25 cellular contexts compared by ENCODE assay signal in the genomic region with DNA sequence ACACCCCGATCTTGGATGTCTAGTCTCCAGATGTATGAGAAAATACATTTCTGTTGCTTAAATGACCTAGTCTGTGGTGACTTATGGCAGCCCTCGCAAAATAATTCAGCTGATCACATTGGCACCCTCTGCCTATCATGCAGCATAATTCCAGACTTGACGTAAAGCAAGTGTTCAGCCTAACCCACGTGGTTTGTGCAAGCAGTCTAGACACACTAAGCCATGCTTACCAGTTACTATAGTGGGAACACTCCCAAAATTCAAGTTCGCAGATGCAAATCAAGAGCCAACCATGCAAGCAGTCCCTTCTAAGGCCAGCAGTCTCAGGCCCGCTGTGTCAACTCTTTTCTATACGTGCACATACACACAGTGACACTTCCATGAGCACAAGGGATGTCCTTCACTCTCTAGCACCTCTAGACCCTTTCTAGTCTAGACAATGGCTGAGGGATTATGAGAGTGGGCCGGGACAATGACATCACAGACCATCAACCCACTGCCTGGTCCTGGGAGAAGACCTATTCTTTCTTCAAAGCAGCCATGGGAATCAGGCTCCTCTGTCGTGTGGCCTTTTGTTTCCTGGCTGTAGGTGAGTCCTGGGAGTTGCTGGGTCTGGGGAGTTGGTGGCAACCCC. TPM values are rescaled to one million over a fixed set of nuclear protein-coding genes. Genes with fewer than 3 reads are reported as not detected.
DNase-seq lines count a peak whose midpoint lies in the region; ATAC-seq and TF ChIP-seq lines count a peak whose summit lies in the region.
"Had no signal": no experiment of that assay in that cellular context is flagged by ENCODE, and none has a peak within 500 bp of the region (broad histone marks: within the 10 kb centered on the region; RNA-seq: fewer than 3 reads in every experiment).

No MANE protein-coding gene starts in this region.

- no peak overlapping the region for H3K4me3 ChIP-seq in BLaER1
- no peak overlapping the region for H3K4me3 ChIP-seq in CD4-positive, alpha-beta memory T cell (ENCODE audit: low read length in 2 of 2)
- H3K4me3 ChIP-seq in effector memory CD4-positive, alpha-beta T cell (ENCODE audit: insufficient read depth, low read depth, low read length, poor library complexity, severe bottlenecking), result no peak overlapping the region
- H3K4me3 ChIP-seq in upper lobe of right lung, result no peak overlapping the region
- H3K4me3 ChIP-seq: ascending aorta, esophagus squamous epithelium, ovary, right lobe of liver, thoracic aorta had no signal

- peaks cover 61% of the 10 kb centered on the region for H3K4me1 ChIP-seq in BLaER1
- peaks cover 44% of the 10 kb centered on the region for H3K4me1 ChIP-seq in CD4-positive, alpha-beta memory T cell (ENCODE audit: insufficient read depth, low read length)
- peaks cover 9% of the 10 kb centered on the region for H3K4me1 ChIP-seq in effector memory CD4-positive, alpha-beta T cell (ENCODE audit: control insufficient read depth, insufficient read depth, low read length, poor library complexity, severe bottlenecking)
- no peaks in the 10 kb centered on the region for H3K4me1 ChIP-seq in upper lobe of right lung
- H3K4me1 ChIP-seq: ascending aorta, esophagus squamous epithelium, right lobe of liver had no signal

- H4K20me1 ChIP-seq in BLaER1, result no peaks in the 10 kb centered on the region

- POLR2A ChIA-PET in CD4-positive, alpha-beta memory T cell (lab: Charles Lee; ENCODE audit: partially characterized antibody), result interaction anchor here (0.7 to 2.5 kb wide), 2 partner anchors 78 to 90 kb away, joined by 3 to 13 read pairs; no protein-coding TSS in a partner anchor
- POLR2A ChIA-PET in activated CD4-positive, alpha-beta memory T cell treated with anti-CD3 and anti-CD28 coated beads, Interleukin-2, amount 10 ng/mL, durations not matched to agents 7 days and 5 days (lab: Charles Lee), result interaction anchor here (0.9 to 1.4 kb wide), 2 partner anchors 77 to 78 kb away, joined by 3 to 4 read pairs; no protein-coding TSS in a partner anchor

- H3K9me3 Mint-ChIP-seq in CD4-positive, alpha-beta memory T cell, result no peaks in the 10 kb centered on the region
- no peaks in the 10 kb centered on the region for H3K9me3 Mint-ChIP-seq in activated CD4-positive, alpha-beta memory T cell treated with anti-CD3 and anti-CD28 coated beads, Interleukin-2, amount 10 ng/mL, durations not matched to agents 7 days and 5 days

- H3K36me3 ChIP-seq in BLaER1 (no peaks in the 10 kb centered on the region), upper lobe of right lung (no peaks in the 10 kb centered on the region)
- no peaks in the 10 kb centered on the region for H3K36me3 ChIP-seq in CD4-positive, alpha-beta memory T cell (ENCODE audit: insufficient read depth, low read length)
- no peaks in the 10 kb centered on the region for H3K36me3 ChIP-seq in effector memory CD4-positive, alpha-beta T cell (ENCODE audit: control insufficient read depth, insufficient read depth, low read length)
- H3K36me3 ChIP-seq: ascending aorta, esophagus squamous epithelium, ovary, right lobe of liver, thoracic aorta had no signal

- TF ChIP-seq CTCF in upper lobe of right lung (IDR thresholded peaks at IDR 0.05), result no peak

- peak overlapping the region; percentile 61 to 80 (median 78) for H3K4me3 Mint-ChIP-seq in CD4-positive, alpha-beta memory T cell
- H3K4me3 Mint-ChIP-seq in activated CD4-positive, alpha-beta memory T cell treated with anti-CD3 and anti-CD28 coated beads, Interleukin-2, amount 10 ng/mL, durations not matched to agents 7 days and 5 days, result peak overlapping the region; percentile 36

- H3K27ac ChIP-seq in BLaER1 (peak overlapping the region; percentile 39; the same call in 1 of the 2 replicates), upper lobe of right lung (no peak overlapping the region)
- H3K27ac ChIP-seq in CD4-positive, alpha-beta memory T cell (ENCODE audit: low read depth, low read length), result peak overlapping the region; percentile 26
- peak overlapping the region; percentile 51 for H3K27ac ChIP-seq in effector memory CD4-positive, alpha-beta T cell (ENCODE audit: insufficient read depth, low read length, poor library complexity, severe bottlenecking)
- H3K27ac ChIP-seq: ascending aorta, esophagus squamous epithelium, ovary, right lobe of liver, thoracic aorta had no signal

- ATAC-seq in upper lobe of right lung, result no peak
- ATAC-seq in HG03039 (IDR thresholded peaks at IDR 0.05; ENCODE audit: unreplicated experiment), result no peak
- ATAC-seq in GM21528 (IDR thresholded peaks at IDR 0.05; ENCODE audit: low FRiP score, unreplicated experiment), result no peak
- ATAC-seq: PC-3, right lobe of liver had no signal

- H3K9me3 ChIP-seq in BLaER1 (no peaks in the 10 kb centered on the region), upper lobe of right lung (no peaks in the 10 kb centered on the region)
- no peaks in the 10 kb centered on the region for H3K9me3 ChIP-seq in CD4-positive, alpha-beta memory T cell (ENCODE audit: control insufficient read depth in 1 of 2, low read length in 2 of 2)
- no peaks in the 10 kb centered on the region for H3K9me3 ChIP-seq in effector memory CD4-positive, alpha-beta T cell (ENCODE audit: control insufficient read depth, low read length)
- H3K9me3 ChIP-seq: ascending aorta, esophagus squamous epithelium, ovary, right lobe of liver, thoracic aorta had no signal

- DNase-seq in CD4-positive, alpha-beta memory T cell, result peak in 1 of 5 donors; percentile 41
- no peak for DNase-seq in activated CD4-positive, alpha-beta memory T cell treated with anti-CD3 and anti-CD28 coated beads, Interleukin-2, amount 10 ng/mL, durations not matched to agents 7 days and 5 days
- DNase-seq in effector memory CD4-positive, alpha-beta T cell, result peak in 1 of 3 donors; percentile 1
- DNase-seq in upper lobe of right lung (no peak), NAMALWA (ENCODE audit: low spot score) (no peak)
- DNase-seq: activated CD4-positive, alpha-beta T cell treated with anti-CD3 and anti-CD28 coated beads, Interleukin-2, amount 50 U/mL, for 4 hours; COR-L47; DND-41; esophagus squamous epithelium; Karpas-422; kidney glomerular epithelial cell; mesenchymal stem cell; NCI-H1048; NCI-H2029; ovary; PC-3; right lobe of liver; SIG-M5; stimulated activated CD4-positive, alpha-beta T cell treated with anti-CD3 and anti-CD28 coated beads, Interleukin-15, amount 100 ng/mL, for 24 hours had no signal

- CTCF ChIA-PET in CD4-positive, alpha-beta memory T cell (lab: Charles Lee; ENCODE audit: partially characterized antibody), result no interaction called here
- CTCF ChIA-PET in activated CD4-positive, alpha-beta memory T cell treated with anti-CD3 and anti-CD28 coated beads, Interleukin-2, amount 10 ng/mL, durations not matched to agents 7 days and 5 days (lab: Charles Lee), result no interaction called here

- no peak overlapping the region for H3K9ac ChIP-seq in BLaER1

- peak overlapping the region; percentile 80 to 98 (median 88) for H3K27ac Mint-ChIP-seq in CD4-positive, alpha-beta memory T cell
- no peak overlapping the region for H3K27ac Mint-ChIP-seq in activated CD4-positive, alpha-beta memory T cell treated with anti-CD3 and anti-CD28 coated beads, Interleukin-2, amount 10 ng/mL, durations not matched to agents 7 days and 5 days

- H3K27me3 Mint-ChIP-seq in CD4-positive, alpha-beta memory T cell, result no peaks in the 10 kb centered on the region
- no peaks in the 10 kb centered on the region for H3K27me3 Mint-ChIP-seq in activated CD4-positive, alpha-beta memory T cell treated with anti-CD3 and anti-CD28 coated beads, Interleukin-2, amount 10 ng/mL, durations not matched to agents 7 days and 5 days

- H3K4me2 ChIP-seq in BLaER1, result peak overlapping the region; percentile 53

- no peaks in the 10 kb centered on the region for H3K27me3 ChIP-seq in BLaER1
- no peaks in the 10 kb centered on the region for H3K27me3 ChIP-seq in CD4-positive, alpha-beta memory T cell (ENCODE audit: insufficient read depth, low read length)
- H3K27me3 ChIP-seq in effector memory CD4-positive, alpha-beta T cell (replicated peaks; ENCODE audit: control insufficient read depth, insufficient read depth, low read length, poor library complexity, severe bottlenecking), result no peaks in the 10 kb centered on the region
- peaks cover 6% of the 10 kb centered on the region for H3K27me3 ChIP-seq in upper lobe of right lung
- H3K27me3 ChIP-seq: ascending aorta, esophagus squamous epithelium, ovary had no signal

- no peaks in the 10 kb centered on the region for H3K36me3 Mint-ChIP-seq in CD4-positive, alpha-beta memory T cell
- H3K36me3 Mint-ChIP-seq in activated CD4-positive, alpha-beta memory T cell treated with anti-CD3 and anti-CD28 coated beads, Interleukin-2, amount 10 ng/mL, durations not matched to agents 7 days and 5 days (ENCODE audit: low read depth), result no peaks in the 10 kb centered on the region

- intact Hi-C loops in CD4-positive, alpha-beta memory T cell (cut with micrococcal nuclease), result no loop called here
- intact Hi-C loops in upper lobe of right lung (cut with DNase I), result no loop called here

- peaks cover 16 to 44% (median 28%) of the 10 kb centered on the region in 4 donors for H3K4me1 Mint-ChIP-seq in CD4-positive, alpha-beta memory T cell
- H3K4me1 Mint-ChIP-seq in activated CD4-positive, alpha-beta memory T cell treated with anti-CD3 and anti-CD28 coated beads, Interleukin-2, amount 10 ng/mL, durations not matched to agents 7 days and 5 days, result peaks cover 54% of the 10 kb centered on the region

RNA-seq across cellular contexts. Expression of a gene that starts 29.0 kb away (rescaled TPM):
- total RNA-seq in CD4-positive, alpha-beta memory T cell, result under 1 TPM in 1 of 2 experiments, not detected in 1; 0.44 TPM
- polyA plus RNA-seq in CD4-positive, alpha-beta memory T cell, result not detected
- total RNA-seq in activated CD4-positive, alpha-beta memory T cell treated with anti-CD3 and anti-CD28 coated beads, Interleukin-2, amount 10 ng/mL, durations not matched to agents 7 days and 5 days, result not detected
- total RNA-seq in upper lobe of right lung, result not detected
- total RNA-seq: ascending aorta, cerebellum, esophagus squamous epithelium, PC-3, right lobe of liver had no signal

RNA-seq across cellular contexts. Expression of a gene that starts 50.5 kb away (rescaled TPM):
- not detected for total RNA-seq in CD4-positive, alpha-beta memory T cell
- polyA plus RNA-seq in CD4-positive, alpha-beta memory T cell, result not detected
- total RNA-seq in activated CD4-positive, alpha-beta memory T cell treated with anti-CD3 and anti-CD28 coated beads, Interleukin-2, amount 10 ng/mL, durations not matched to agents 7 days and 5 days, result not detected
- not detected for total RNA-seq in upper lobe of right lung
- total RNA-seq: ascending aorta, cerebellum, esophagus squamous epithelium had no signal
